ENCODE assay signal across 13 cellular contexts in the genomic region with DNA sequence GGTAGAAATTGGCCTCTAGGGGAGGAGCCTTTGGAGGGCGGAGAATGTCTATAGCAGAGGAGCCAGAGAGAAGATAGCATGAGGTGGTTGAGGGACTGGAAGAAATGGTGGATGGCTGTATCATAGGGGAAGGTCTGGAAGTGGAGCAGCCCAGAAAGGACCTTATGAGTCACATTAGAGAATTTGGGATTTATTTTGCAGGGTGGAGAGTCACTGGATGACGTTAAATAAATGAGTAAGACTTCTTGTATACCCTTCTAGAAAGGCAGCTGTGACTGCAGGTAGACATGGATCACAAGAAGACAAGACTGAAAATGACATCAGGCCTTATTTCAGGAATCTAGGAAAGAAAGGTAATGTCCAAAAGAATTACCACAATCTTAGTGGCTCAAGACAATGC.
A peak's percentile ranks its signal among the peaks of the same experiment; 100 is the strongest.
DNase-seq lines count a peak whose midpoint lies in the region; ATAC-seq and TF ChIP-seq lines count a peak whose summit lies in the region.
"Had no signal": no experiment of that assay in that cellular context is flagged by ENCODE, and none has a peak within 500 bp of the region (broad histone marks: within the 10 kb centered on the region; RNA-seq: fewer than 3 reads in every experiment).

No MANE protein-coding gene starts in this region.

- TF ChIP-seq POLR2A in IMR-90 (IDR thresholded peaks at IDR 0.05; ENCODE audit: low read depth, low read length), result no peak

- H4K20me1 ChIP-seq in IMR-90 (ENCODE audit: insufficient read depth, low read length), result no peaks in the 10 kb centered on the region

- intact Hi-C loops in IMR-90 (cut with micrococcal nuclease) (no loop called here), left cardiac atrium (cut with DNase I) (no loop called here)

- H2BK20ac ChIP-seq in IMR-90 (ENCODE audit: low read depth, low read length), result no peak overlapping the region

- no peak overlapping the region for H2BK12ac ChIP-seq in neuronal stem cell (ENCODE audit: low read length)

- H3K79me1 ChIP-seq in IMR-90 (ENCODE audit: low read depth in 1 of 2, low read length in 2 of 2), result no peaks in the 10 kb centered on the region
- no peaks in the 10 kb centered on the region for H3K79me1 ChIP-seq in neuronal stem cell (ENCODE audit: low read depth, low read length)

- H2BK120ac ChIP-seq in IMR-90 (ENCODE audit: low read depth, low read length) (no peak overlapping the region), neuronal stem cell (ENCODE audit: low read depth, low read length) (no peak overlapping the region)

- H3K56ac ChIP-seq in IMR-90 (ENCODE audit: extremely low read depth, insufficient read depth, low read length), result no peak overlapping the region

- H3K4me2 ChIP-seq in IMR-90 (ENCODE audit: low read depth, low read length) (no peak overlapping the region), neuronal stem cell (ENCODE audit: insufficient read depth, low read length, poor library complexity, severe bottlenecking) (no peak overlapping the region)
- H3K4me2 ChIP-seq: A549, GM23338 had no signal

- CTCF ChIA-PET in IMR-90 (lab: Yijun Ruan, JAX), result no interaction called here

- H2AK5ac ChIP-seq in IMR-90 (ENCODE audit: low read depth, low read length) (no peak overlapping the region), neuronal stem cell (ENCODE audit: low read depth, low read length) (no peak overlapping the region)

- no peak overlapping the region; the same call in 1 of the 2 replicates for H4K5ac ChIP-seq in IMR-90 (ENCODE audit: low read depth, low read length)

- H4K8ac ChIP-seq in IMR-90 (ENCODE audit: low read depth in 2 of 2, low read length in 2 of 2), result no peak overlapping the region
- H4K8ac ChIP-seq in neuronal stem cell (ENCODE audit: low read depth, low read length), result no peak overlapping the region

- no TSS peak for BruUV-seq in IMR-90 (replicated peaks; lab: Mats Ljungman, UMichigan)

- H2BK5ac ChIP-seq in IMR-90 (ENCODE audit: low read depth, low read length, poor library complexity, severe bottlenecking) (no peak overlapping the region), neuronal stem cell (ENCODE audit: low read length) (no peak overlapping the region)

- H4K91ac ChIP-seq in IMR-90 (ENCODE audit: insufficient read depth, low read depth, low read length) (no peak overlapping the region), neuronal stem cell (ENCODE audit: low read depth, low read length, poor library complexity) (no peak overlapping the region)

- H2AK9ac ChIP-seq in IMR-90 (replicated peaks; ENCODE audit: low read depth, low read length, poor library complexity), result no peak overlapping the region

- H3K9me1 ChIP-seq in IMR-90 (ENCODE audit: insufficient read depth, low read length), result no peaks in the 10 kb centered on the region

- WGBS in IMR-90 (ENCODE audit: extremely low coverage in 2 of 2, insufficient read length in 1 of 2), 2 experiments, result 67% methylated on average over 1 of the region's 2 CpGs; no CpG with 5 or more reads in 1 of the 2 experiments
- WGBS in neuronal stem cell (ENCODE audit: extremely low coverage in 2 of 2, insufficient read length in 2 of 2, insufficient replicate concordance in 1 of 2), 2 donors, result no CpG with 5 or more reads among the region's 2 CpGs

- in situ Hi-C loops in IMR-90 (cut with MboI; ENCODE audit: low sequenced_read_pairs), result no loop called here

- H3K14ac ChIP-seq in IMR-90 (replicated peaks; ENCODE audit: low read depth, low read length) (no peak overlapping the region), neuronal stem cell (ENCODE audit: low read length) (no peak overlapping the region)

- H3K27ac ChIP-seq in IMR-90 (ENCODE audit: insufficient read depth, low read length), result no peak overlapping the region
- peak overlapping the region; percentile 44 for H3K27ac ChIP-seq in WERI-Rb-1
- H3K27ac ChIP-seq in neuronal stem cell (replicated peaks; ENCODE audit: low read length), result no peak overlapping the region
- no peak overlapping the region for H3K27ac ChIP-seq in coronary artery
- H3K27ac ChIP-seq: A549 had no signal

- H3K36me3 ChIP-seq in IMR-90 (ENCODE audit: control insufficient read depth, insufficient read depth, low read length), result no peaks in the 10 kb centered on the region
- no peaks in the 10 kb centered on the region for H3K36me3 ChIP-seq in WERI-Rb-1
- H3K36me3 ChIP-seq in neuronal stem cell (replicated peaks in 1 of 2; ENCODE audit: control insufficient read depth in 2 of 2, insufficient read depth in 2 of 2, low read length in 2 of 2), result no peaks in the 10 kb centered on the region

- H3K9ac ChIP-seq in IMR-90 (ENCODE audit: low read depth, low read length) (no peak overlapping the region), neuronal stem cell (ENCODE audit: low read depth, low read length, poor library complexity) (no peak overlapping the region)

- POLR2A ChIA-PET in IMR-90 (lab: Charles Lee; ENCODE audit: unreplicated experiment), result no interaction called here

- H2AFZ ChIP-seq in IMR-90 (replicated peaks; ENCODE audit: low read length, poor library complexity) (peak overlapping the region; percentile 58), neuronal stem cell (ENCODE audit: low read length) (peak overlapping the region; percentile 15)
- H2AFZ ChIP-seq: GM23338 had no signal

- no peak overlapping the region for H3K4me3 ChIP-seq in IMR-90 (ENCODE audit: insufficient read depth, low read depth, low read length)
- H3K4me3 ChIP-seq in WERI-Rb-1 (ENCODE audit: low read depth, low read length), result no peak overlapping the region
- H3K4me3 ChIP-seq in neuronal stem cell (ENCODE audit: low read length in 2 of 2), result no peak overlapping the region
- no peak overlapping the region for H3K4me3 ChIP-seq in coronary artery
- H3K4me3 ChIP-seq: A549, GM23338, K562 had no signal

- no peak for ATAC-seq in IMR-90 (ENCODE audit: low read depth)
- no peak for ATAC-seq in left cardiac atrium
- ATAC-seq: A549; CD8-positive, alpha-beta T cell; GM23338; K562 had no signal

- TF ChIP-seq RAD21 in IMR-90 (IDR thresholded peaks at IDR 0.05; ENCODE audit: low read length), result no peak

- H3K9me3 ChIP-seq in IMR-90 (ENCODE audit: control insufficient read depth, insufficient read depth, low read length), result no peaks in the 10 kb centered on the region; the same call in 1 of the 2 replicates
- peaks cover 3% of the 10 kb centered on the region for H3K9me3 ChIP-seq in WERI-Rb-1 (ENCODE audit: severe bottlenecking)
- no peaks in the 10 kb centered on the region for H3K9me3 ChIP-seq in neuronal stem cell (replicated peaks in 1 of 2; ENCODE audit: control insufficient read depth in 2 of 2, insufficient read depth in 1 of 2, low read depth in 1 of 2, low read length in 2 of 2)
- H3K9me3 ChIP-seq: A549 had no signal

- H3K23ac ChIP-seq in IMR-90 (ENCODE audit: low read depth, low read length) (no peak overlapping the region), neuronal stem cell (ENCODE audit: low read depth, low read length, poor library complexity) (no peak overlapping the region)

- peak; percentile 37 for DNase-seq in HCEC 1CT
- peak; percentile 8 for DNase-seq in IMR-90
- DNase-seq in WERI-Rb-1, result no peak
- DNase-seq in neuronal stem cell (ENCODE audit: low spot score), result no peak
- DNase-seq in coronary artery (ENCODE audit: low spot score), result no peak
- DNase-seq in left cardiac atrium, result no peak
- DNase-seq in kidney glomerular epithelial cell (lab: John Stamatoyannopoulos, UW), result no peak
- DNase-seq: CD8-positive, alpha-beta T cell; COR-L47; H7 had no signal

- H3K4ac ChIP-seq in IMR-90 (ENCODE audit: low read depth, low read length) (no peak overlapping the region), neuronal stem cell (ENCODE audit: low read length) (no peak overlapping the region)

- H3K27me3 ChIP-seq in IMR-90 (ENCODE audit: control insufficient read depth, insufficient read depth, low read length), result peaks cover 2% of the 10 kb centered on the region; the same call in 1 of the 2 replicates
- H3K27me3 ChIP-seq in WERI-Rb-1 (ENCODE audit: insufficient read depth, low read depth, severe bottlenecking), result no peaks in the 10 kb centered on the region
- H3K27me3 ChIP-seq in neuronal stem cell (ENCODE audit: control insufficient read depth in 3 of 3, insufficient read depth in 3 of 3, low read depth in 1 of 3, low read length in 3 of 3), result no peaks in the 10 kb centered on the region

- dilution Hi-C loops in IMR-90 (cut with HindIII; ENCODE audit: low sequenced_read_pairs, unreplicated experiment), result no loop called here

- H3K18ac ChIP-seq in IMR-90 (ENCODE audit: low read depth, low read length) (no peak overlapping the region), neuronal stem cell (ENCODE audit: low read length) (no peak overlapping the region)

- no peak for TF ChIP-seq CTCF in IMR-90 (conservative IDR thresholded peaks at IDR 0.05; ENCODE audit: low read depth, low read length)
- TF ChIP-seq CTCF in WERI-Rb-1 (IDR thresholded peaks at IDR 0.05; ENCODE audit: low read depth, low read length), result no peak
- TF ChIP-seq CTCF in coronary artery (IDR thresholded peaks at IDR 0.05), result no peak

- H3K4me1 ChIP-seq in IMR-90 (ENCODE audit: control insufficient read depth, insufficient read depth, low read length), result no peaks in the 10 kb centered on the region
- H3K4me1 ChIP-seq in neuronal stem cell (ENCODE audit: control insufficient read depth in 2 of 2, insufficient read depth in 1 of 2, low read depth in 1 of 2, low read length in 2 of 2), result no peaks in the 10 kb centered on the region
- H3K4me1 ChIP-seq: A549 had no signal

- H2BK15ac ChIP-seq in IMR-90 (ENCODE audit: low read depth, low read length) (no peak overlapping the region), neuronal stem cell (ENCODE audit: low read length) (no peak overlapping the region)

TF ChIP-seq in IMR-90, 13 proteins besides CTCF, POLR2A, EP300 and RAD21 (continues in another document):
- no peak for TF ChIP-seq BHLHE40 (IDR thresholded peaks at IDR 0.05; ENCODE audit: low read depth, low read length)
- no peak for TF ChIP-seq MAFK (IDR thresholded peaks at IDR 0.05; ENCODE audit: low read depth, low read length)
- no peak for TF ChIP-seq CHD1 (IDR thresholded peaks at IDR 0.05; ENCODE audit: low read depth, low read length)
- no peak for TF ChIP-seq FOS (IDR thresholded peaks at IDR 0.05; ENCODE audit: low read depth, low read length)
- TF ChIP-seq NFE2L2 (IDR thresholded peaks at IDR 0.05; ENCODE audit: low read depth, low read length), result no peak
- TF ChIP-seq SMC3 (IDR thresholded peaks at IDR 0.05; ENCODE audit: low read depth, low read length), result no peak
- TF ChIP-seq, protein P1, sequence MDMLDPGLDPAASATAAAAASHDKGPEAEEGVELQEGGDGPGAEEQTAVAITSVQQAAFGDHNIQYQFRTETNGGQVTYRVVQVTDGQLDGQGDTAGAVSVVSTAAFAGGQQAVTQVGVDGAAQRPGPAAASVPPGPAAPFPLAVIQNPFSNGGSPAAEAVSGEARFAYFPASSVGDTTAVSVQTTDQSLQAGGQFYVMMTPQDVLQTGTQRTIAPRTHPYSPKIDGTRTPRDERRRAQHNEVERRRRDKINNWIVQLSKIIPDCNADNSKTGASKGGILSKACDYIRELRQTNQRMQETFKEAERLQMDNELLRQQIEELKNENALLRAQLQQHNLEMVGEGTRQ (IDR thresholded peaks at IDR 0.05; ENCODE audit: low read depth, low read length), result no peak
- TF ChIP-seq CEBPB (IDR thresholded peaks at IDR 0.05; ENCODE audit: low read depth, low read length), result no peak
- no peak for TF ChIP-seq MXI1 (IDR thresholded peaks at IDR 0.05; ENCODE audit: borderline replicate concordance, low read depth, low read length)

Comparison
In these comparisons a context has a peak if more than half of its experiments do, and no peak if none do; other contexts are left out.
1. DNase-seq: peak in HCEC 1CT (single experiment) and IMR-90 (single experiment); none in WERI-Rb-1 (single experiment), neuronal stem cell (single experiment), coronary artery (single experiment), left cardiac atrium (single experiment) and kidney glomerular epithelial cell (single experiment).